Comparison of ENCODE assay signal across 9 cellular contexts in genomic region chr22:27420817-27421361, GRCh38.
DNase-seq lines count a peak whose midpoint lies in the region; ATAC-seq and TF ChIP-seq lines count a peak whose summit lies in the region.
"Had no signal": no experiment of that assay in that cellular context is flagged by ENCODE, and none has a peak within 500 bp of the region (broad histone marks: within the 10 kb centered on the region; RNA-seq: fewer than 3 reads in every experiment).

No MANE protein-coding gene starts in this region.

- H3K36me3 Mint-ChIP-seq in activated T-helper 1 cell treated with anti-CD3 and anti-CD28 coated beads, Interleukin-12 subunit alpha, Interleukin-12 subunit beta, Interleukin-2, Interleukin-4 antibody, amounts not matched to agents 30 ng/mL and 10 ng/mL and 1 ng/mL, durations not matched to agents 14 hours and 24 hours and 36 hours (ENCODE audit: low read depth): no peaks in the 10 kb centered on the region

- 7 to 10% methylated on average over 21 to 22 of the region's 27 CpGs for WGBS in esophagus squamous epithelium, 2 donors

- peaks cover 7% of the 10 kb centered on the region for H3K27me3 Mint-ChIP-seq in activated T-helper 1 cell treated with anti-CD3 and anti-CD28 coated beads, Interleukin-12 subunit alpha, Interleukin-12 subunit beta, Interleukin-2, Interleukin-4 antibody, amounts not matched to agents 30 ng/mL and 10 ng/mL and 1 ng/mL, durations not matched to agents 14 hours and 24 hours and 36 hours (ENCODE audit: insufficient read depth)

- H3K27ac ChIP-seq in esophagus squamous epithelium: peak overlapping the region; percentile 37 to 79 (median 76)

- no peak overlapping the region for H3K4me3 Mint-ChIP-seq in activated T-helper 1 cell treated with anti-CD3 and anti-CD28 coated beads, Interleukin-12 subunit alpha, Interleukin-12 subunit beta, Interleukin-2, Interleukin-4 antibody, amounts not matched to agents 30 ng/mL and 10 ng/mL and 1 ng/mL, durations not matched to agents 14 hours and 24 hours and 36 hours

- intact Hi-C loops in esophagus squamous epithelium (cut with DNase I): no loop called here
- intact Hi-C loops in activated T-helper 1 cell treated with anti-CD3 and anti-CD28 coated beads, Interleukin-12 subunit alpha, Interleukin-12 subunit beta, Interleukin-2, Interleukin-4 antibody, amounts not matched to agents 30 ng/mL and 10 ng/mL and 1 ng/mL, durations not matched to agents 14 hours and 24 hours and 36 hours (cut with micrococcal nuclease): no loop called here

- H3K36me3 ChIP-seq in esophagus squamous epithelium: no peaks in the 10 kb centered on the region

- no peaks in the 10 kb centered on the region for H3K9me3 Mint-ChIP-seq in activated T-helper 1 cell treated with anti-CD3 and anti-CD28 coated beads, Interleukin-12 subunit alpha, Interleukin-12 subunit beta, Interleukin-2, Interleukin-4 antibody, amounts not matched to agents 30 ng/mL and 10 ng/mL and 1 ng/mL, durations not matched to agents 14 hours and 24 hours and 36 hours

- no peak for TF ChIP-seq POLR2A in esophagus squamous epithelium (IDR thresholded peaks at IDR 0.05)

- H3K9me3 ChIP-seq in esophagus squamous epithelium: peaks cover 0 to 11% (median 0%) of the 10 kb centered on the region in 3 donors

- peaks cover 0 to 10% (median 0%) of the 10 kb centered on the region in 4 donors for H3K27me3 ChIP-seq in esophagus squamous epithelium

- no peak for TF ChIP-seq CTCF in esophagus squamous epithelium (IDR thresholded peaks at IDR 0.05)

- no peaks in the 10 kb centered on the region for H3K4me1 Mint-ChIP-seq in activated T-helper 1 cell treated with anti-CD3 and anti-CD28 coated beads, Interleukin-12 subunit alpha, Interleukin-12 subunit beta, Interleukin-2, Interleukin-4 antibody, amounts not matched to agents 30 ng/mL and 10 ng/mL and 1 ng/mL, durations not matched to agents 14 hours and 24 hours and 36 hours (ENCODE audit: low read depth)

- peak overlapping the region in 1 of 4 donors; percentile 46 for H3K4me3 ChIP-seq in esophagus squamous epithelium

- H3K4me1 ChIP-seq in esophagus squamous epithelium: peaks cover 8 to 35% (median 12%) of the 10 kb centered on the region in 3 donors

- DNase-seq in A172 (ENCODE audit: low spot score): peak; percentile 67
- DNase-seq in NCI-H226: peak; percentile 54
- DNase-seq in esophagus squamous epithelium (lab: John Stamatoyannopoulos, UW): no peak
- DNase-seq in mucosa of gallbladder (ENCODE audit: low spot score): peak; percentile 83
- DNase-seq in middle frontal gyrus (ENCODE audit: extremely low spot score, low spot score): no peak
- no peak for DNase-seq in activated CD4-positive, alpha-beta T cell treated with anti-CD3 and anti-CD28 coated beads for 1 hour
- no peak for DNase-seq in activated T-helper 1 cell treated with anti-CD3 and anti-CD28 coated beads, Interleukin-12 subunit alpha, Interleukin-12 subunit beta, Interleukin-2, Interleukin-4 antibody, amounts not matched to agents 30 ng/mL and 10 ng/mL and 1 ng/mL, durations not matched to agents 14 hours and 24 hours and 36 hours (ENCODE audit: low spot score)
- DNase-seq: NCI-H1436 had no signal

- no peak overlapping the region for H3K27ac Mint-ChIP-seq in activated T-helper 1 cell treated with anti-CD3 and anti-CD28 coated beads, Interleukin-12 subunit alpha, Interleukin-12 subunit beta, Interleukin-2, Interleukin-4 antibody, amounts not matched to agents 30 ng/mL and 10 ng/mL and 1 ng/mL, durations not matched to agents 14 hours and 24 hours and 36 hours

- no peak for ATAC-seq in HG03025 (IDR thresholded peaks at IDR 0.05; ENCODE audit: low FRiP score, unreplicated experiment)

Comparison
In these comparisons a context has a peak if more than half of its experiments do, and no peak if none do; other contexts are left out.
1. DNase-seq: peak in A172 (single experiment), NCI-H226 (single experiment) and mucosa of gallbladder (single experiment); none in esophagus squamous epithelium (single experiment), middle frontal gyrus (single experiment), activated CD4-positive, alpha-beta T cell treated with anti-CD3 and anti-CD28 coated beads for 1 hour (single experiment) and activated T-helper 1 cell treated with anti-CD3 and anti-CD28 coated beads, Interleukin-12 subunit alpha, Interleukin-12 subunit beta, Interleukin-2, Interleukin-4 antibody, amounts not matched to agents 30 ng/mL and 10 ng/mL and 1 ng/mL, durations not matched to agents 14 hours and 24 hours and 36 hours (single experiment).